17 cellular contexts compared by ENCODE assay signal in genomic region chr17:59073972-59074371, GRCh38.
"Had no signal": no experiment of that assay in that cellular context is flagged by ENCODE, and none has a peak within 500 bp of the region (broad histone marks: within the 10 kb centered on the region; RNA-seq: fewer than 3 reads in every experiment).

No MANE protein-coding gene starts in this region.

- H3K9me3 ChIP-seq: lower lobe of right lung, prostate gland had no signal

- H3K4me1 ChIP-seq: lower lobe of right lung, prostate gland had no signal

- ATAC-seq: activated CD4-positive, CD25-positive, alpha-beta regulatory T cell treated with anti-CD3 and anti-CD28 coated beads, Interleukin-2, amount 50 U/mL, for 24 hours; activated CD8-positive, alpha-beta memory T cell treated with anti-CD3 and anti-CD28 coated beads, Interleukin-2, amount 10 ng/mL, durations not matched to agents 7 days and 5 days; activated T-cell treated with anti-CD3 and anti-CD28 coated beads, Interleukin-2, amount 50 U/mL, for 4 hours; left cardiac atrium; lower lobe of right lung; sciatic nerve had no signal

- H3K36me3 ChIP-seq: prostate gland had no signal

- H3K4me3 ChIP-seq: lower lobe of right lung, prostate gland had no signal

- DNase-seq: activated CD4-positive, alpha-beta T cell treated with anti-CD3 and anti-CD28 coated beads, Interleukin-2, amount 50 U/mL, for 4 hours; activated CD8-positive, alpha-beta memory T cell treated with anti-CD3 and anti-CD28 coated beads, Interleukin-2, amount 10 ng/mL, durations not matched to agents 7 days and 5 days; activated gamma-delta T cell; activated naive CD8-positive, alpha-beta T cell treated with anti-CD3 and anti-CD28 coated beads, Interleukin-2, amount 10 ng/mL, durations not matched to agents 7 days and 5 days; activated T-cell treated with anti-CD3 and anti-CD28 coated beads, Interleukin-2, amount 50 U/mL, for 4 hours; anterior cingulate cortex; immature natural killer cell; left cardiac atrium; lower lobe of right lung; midbrain; naive B cell; stimulated activated naive CD4-positive, alpha-beta T cell; substantia nigra had no signal

- FAIRE-seq: colon had no signal

- H3K27ac ChIP-seq: lower lobe of right lung, prostate gland had no signal
